Comparison of ENCODE assay signal across 1 cellular context in the genomic region with DNA sequence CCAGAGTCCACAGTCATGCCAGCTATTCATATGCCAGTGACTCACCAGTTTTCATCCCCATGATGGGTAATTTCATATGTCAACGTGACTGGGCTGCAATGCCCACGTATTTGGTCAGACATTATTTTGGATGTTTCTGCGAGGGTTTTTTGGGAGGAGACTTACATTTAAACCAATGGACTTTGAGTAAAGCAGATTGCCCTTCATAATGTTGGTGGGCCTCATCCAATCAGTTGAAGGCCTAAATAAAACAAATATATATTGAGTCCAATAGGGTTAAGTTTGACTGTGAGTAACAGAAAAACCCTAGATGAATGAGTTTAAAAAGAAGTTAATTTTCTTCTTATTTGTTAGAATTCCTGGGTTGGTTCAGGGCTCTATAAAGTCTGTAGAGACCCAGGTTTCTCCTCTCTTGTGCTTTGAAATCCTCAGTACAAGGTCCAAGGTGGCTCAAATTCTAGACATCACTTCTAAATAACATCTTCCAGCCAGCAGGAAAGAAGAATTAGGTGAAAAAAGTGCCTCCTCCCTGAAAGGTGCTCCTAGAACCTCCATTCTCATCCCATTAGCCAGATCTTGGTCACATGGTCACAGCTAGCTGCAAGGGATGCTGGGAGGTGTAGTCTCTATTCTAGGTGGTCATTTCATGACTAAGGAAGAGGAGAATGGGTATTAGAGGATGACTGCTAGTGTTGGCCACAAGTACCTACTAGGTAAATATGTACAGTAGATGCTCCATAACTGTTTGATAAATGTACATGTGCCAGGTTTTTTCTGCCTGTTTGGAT.
TF ChIP-seq lines count a peak whose summit lies in the region.

No MANE protein-coding gene starts in this region.

TF ChIP-seq in GM23338, 12 proteins besides CTCF, POLR2A, EP300 and RAD21 (continued from another document):
- TF ChIP-seq, protein P1, sequence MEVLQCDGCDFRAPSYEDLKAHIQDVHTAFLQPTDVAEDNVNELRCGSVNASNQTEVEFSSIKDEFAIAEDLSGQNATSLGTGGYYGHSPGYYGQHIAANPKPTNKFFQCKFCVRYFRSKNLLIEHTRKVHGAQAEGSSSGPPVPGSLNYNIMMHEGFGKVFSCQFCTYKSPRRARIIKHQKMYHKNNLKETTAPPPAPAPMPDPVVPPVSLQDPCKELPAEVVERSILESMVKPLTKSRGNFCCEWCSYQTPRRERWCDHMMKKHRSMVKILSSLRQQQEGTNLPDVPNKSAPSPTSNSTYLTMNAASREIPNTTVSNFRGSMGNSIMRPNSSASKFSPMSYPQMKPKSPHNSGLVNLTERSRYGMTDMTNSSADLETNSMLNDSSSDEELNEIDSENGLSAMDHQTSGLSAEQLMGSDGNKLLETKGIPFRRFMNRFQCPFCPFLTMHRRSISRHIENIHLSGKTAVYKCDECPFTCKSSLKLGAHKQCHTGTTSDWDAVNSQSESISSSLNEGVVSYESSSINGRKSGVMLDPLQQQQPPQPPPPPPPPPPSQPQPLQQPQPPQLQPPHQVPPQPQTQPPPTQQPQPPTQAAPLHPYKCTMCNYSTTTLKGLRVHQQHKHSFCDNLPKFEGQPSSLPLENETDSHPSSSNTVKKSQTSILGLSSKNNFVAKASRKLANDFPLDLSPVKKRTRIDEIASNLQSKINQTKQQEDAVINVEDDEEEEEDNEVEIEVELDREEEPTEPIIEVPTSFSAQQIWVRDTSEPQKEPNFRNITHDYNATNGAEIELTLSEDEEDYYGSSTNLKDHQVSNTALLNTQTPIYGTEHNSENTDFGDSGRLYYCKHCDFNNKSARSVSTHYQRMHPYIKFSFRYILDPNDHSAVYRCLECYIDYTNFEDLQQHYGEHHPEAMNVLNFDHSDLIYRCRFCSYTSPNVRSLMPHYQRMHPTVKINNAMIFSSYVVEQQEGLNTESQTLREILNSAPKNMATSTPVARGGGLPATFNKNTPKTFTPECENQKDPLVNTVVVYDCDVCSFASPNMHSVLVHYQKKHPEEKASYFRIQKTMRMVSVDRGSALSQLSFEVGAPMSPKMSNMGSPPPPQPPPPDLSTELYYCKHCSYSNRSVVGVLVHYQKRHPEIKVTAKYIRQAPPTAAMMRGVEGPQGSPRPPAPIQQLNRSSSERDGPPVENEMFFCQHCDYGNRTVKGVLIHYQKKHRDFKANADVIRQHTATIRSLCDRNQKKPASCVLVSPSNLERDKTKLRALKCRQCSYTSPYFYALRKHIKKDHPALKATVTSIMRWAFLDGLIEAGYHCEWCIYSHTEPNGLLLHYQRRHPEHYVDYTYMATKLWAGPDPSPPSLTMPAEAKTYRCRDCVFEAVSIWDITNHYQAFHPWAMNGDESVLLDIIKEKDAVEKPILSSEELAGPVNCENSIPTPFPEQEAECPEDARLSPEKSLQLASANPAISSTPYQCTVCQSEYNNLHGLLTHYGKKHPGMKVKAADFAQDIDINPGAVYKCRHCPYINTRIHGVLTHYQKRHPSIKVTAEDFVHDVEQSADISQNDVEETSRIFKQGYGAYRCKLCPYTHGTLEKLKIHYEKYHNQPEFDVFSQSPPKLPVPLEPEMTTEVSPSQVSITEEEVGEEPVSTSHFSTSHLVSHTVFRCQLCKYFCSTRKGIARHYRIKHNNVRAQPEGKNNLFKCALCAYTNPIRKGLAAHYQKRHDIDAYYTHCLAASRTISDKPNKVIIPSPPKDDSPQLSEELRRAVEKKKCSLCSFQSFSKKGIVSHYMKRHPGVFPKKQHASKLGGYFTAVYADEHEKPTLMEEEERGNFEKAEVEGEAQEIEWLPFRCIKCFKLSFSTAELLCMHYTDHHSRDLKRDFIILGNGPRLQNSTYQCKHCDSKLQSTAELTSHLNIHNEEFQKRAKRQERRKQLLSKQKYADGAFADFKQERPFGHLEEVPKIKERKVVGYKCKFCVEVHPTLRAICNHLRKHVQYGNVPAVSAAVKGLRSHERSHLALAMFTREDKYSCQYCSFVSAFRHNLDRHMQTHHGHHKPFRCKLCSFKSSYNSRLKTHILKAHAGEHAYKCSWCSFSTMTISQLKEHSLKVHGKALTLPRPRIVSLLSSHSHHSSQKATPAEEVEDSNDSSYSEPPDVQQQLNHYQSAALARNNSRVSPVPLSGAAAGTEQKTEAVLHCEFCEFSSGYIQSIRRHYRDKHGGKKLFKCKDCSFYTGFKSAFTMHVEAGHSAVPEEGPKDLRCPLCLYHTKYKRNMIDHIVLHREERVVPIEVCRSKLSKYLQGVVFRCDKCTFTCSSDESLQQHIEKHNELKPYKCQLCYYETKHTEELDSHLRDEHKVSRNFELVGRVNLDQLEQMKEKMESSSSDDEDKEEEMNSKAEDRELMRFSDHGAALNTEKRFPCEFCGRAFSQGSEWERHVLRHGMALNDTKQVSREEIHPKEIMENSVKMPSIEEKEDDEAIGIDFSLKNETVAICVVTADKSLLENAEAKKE (CRISPR knock-in tag; IDR thresholded peaks at IDR 0.05), result no peak
- TF ChIP-seq STAT1 (IDR thresholded peaks at IDR 0.05; ENCODE audit: unreplicated experiment) (no peak), EZH2 (IDR thresholded peaks at IDR 0.05; ENCODE audit: low read depth, unreplicated experiment) (no peak), CREB1 (CRISPR knock-in tag; IDR thresholded peaks at IDR 0.05; ENCODE audit: low read depth) (no peak), ZNF114 (CRISPR knock-in tag; IDR thresholded peaks at IDR 0.05) (no peak), JUNB (IDR thresholded peaks at IDR 0.05; ENCODE audit: unreplicated experiment) (no peak), EZH2phosphoT487 (IDR thresholded peaks at IDR 0.05; ENCODE audit: unreplicated experiment) (no peak), POLR2AphosphoS5 (IDR thresholded peaks at IDR 0.05; ENCODE audit: low read depth) (no peak), NANOG (IDR thresholded peaks at IDR 0.05; ENCODE audit: borderline replicate concordance) (no peak)
- TF ChIP-seq, protein P2, sequence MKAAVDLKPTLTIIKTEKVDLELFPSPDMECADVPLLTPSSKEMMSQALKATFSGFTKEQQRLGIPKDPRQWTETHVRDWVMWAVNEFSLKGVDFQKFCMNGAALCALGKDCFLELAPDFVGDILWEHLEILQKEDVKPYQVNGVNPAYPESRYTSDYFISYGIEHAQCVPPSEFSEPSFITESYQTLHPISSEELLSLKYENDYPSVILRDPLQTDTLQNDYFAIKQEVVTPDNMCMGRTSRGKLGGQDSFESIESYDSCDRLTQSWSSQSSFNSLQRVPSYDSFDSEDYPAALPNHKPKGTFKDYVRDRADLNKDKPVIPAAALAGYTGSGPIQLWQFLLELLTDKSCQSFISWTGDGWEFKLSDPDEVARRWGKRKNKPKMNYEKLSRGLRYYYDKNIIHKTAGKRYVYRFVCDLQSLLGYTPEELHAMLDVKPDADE (IDR thresholded peaks at IDR 0.05), result no peak
- TF ChIP-seq, protein P3, sequence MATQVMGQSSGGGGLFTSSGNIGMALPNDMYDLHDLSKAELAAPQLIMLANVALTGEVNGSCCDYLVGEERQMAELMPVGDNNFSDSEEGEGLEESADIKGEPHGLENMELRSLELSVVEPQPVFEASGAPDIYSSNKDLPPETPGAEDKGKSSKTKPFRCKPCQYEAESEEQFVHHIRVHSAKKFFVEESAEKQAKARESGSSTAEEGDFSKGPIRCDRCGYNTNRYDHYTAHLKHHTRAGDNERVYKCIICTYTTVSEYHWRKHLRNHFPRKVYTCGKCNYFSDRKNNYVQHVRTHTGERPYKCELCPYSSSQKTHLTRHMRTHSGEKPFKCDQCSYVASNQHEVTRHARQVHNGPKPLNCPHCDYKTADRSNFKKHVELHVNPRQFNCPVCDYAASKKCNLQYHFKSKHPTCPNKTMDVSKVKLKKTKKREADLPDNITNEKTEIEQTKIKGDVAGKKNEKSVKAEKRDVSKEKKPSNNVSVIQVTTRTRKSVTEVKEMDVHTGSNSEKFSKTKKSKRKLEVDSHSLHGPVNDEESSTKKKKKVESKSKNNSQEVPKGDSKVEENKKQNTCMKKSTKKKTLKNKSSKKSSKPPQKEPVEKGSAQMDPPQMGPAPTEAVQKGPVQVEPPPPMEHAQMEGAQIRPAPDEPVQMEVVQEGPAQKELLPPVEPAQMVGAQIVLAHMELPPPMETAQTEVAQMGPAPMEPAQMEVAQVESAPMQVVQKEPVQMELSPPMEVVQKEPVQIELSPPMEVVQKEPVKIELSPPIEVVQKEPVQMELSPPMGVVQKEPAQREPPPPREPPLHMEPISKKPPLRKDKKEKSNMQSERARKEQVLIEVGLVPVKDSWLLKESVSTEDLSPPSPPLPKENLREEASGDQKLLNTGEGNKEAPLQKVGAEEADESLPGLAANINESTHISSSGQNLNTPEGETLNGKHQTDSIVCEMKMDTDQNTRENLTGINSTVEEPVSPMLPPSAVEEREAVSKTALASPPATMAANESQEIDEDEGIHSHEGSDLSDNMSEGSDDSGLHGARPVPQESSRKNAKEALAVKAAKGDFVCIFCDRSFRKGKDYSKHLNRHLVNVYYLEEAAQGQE (IDR thresholded peaks at IDR 0.05; ENCODE audit: unreplicated experiment), result no peak
